Comparison of ENCODE assay signal across 14 cellular contexts in the genomic region with DNA sequence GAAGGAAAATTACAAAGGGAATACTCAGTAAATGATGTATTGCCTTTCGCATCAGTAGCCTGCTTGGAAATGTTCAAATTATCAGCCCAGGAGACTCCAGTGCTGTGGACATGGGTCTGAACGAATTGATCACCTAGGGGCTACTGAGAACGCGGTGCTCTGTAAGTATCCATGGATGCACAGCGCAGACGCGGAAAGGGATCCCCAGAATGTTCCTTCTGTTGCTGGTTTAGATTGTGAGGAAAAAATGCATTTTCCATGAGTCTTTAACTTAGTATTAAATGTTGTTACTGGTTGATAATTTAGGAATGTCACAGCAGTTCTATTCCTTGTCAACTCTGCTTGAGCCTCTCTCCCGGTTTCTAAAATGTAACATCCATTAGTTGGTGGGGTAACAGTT.
DNase-seq lines count a peak whose midpoint lies in the region; TF ChIP-seq lines count a peak whose summit lies in the region.
"Had no signal": no experiment of that assay in that cellular context is flagged by ENCODE, and none has a peak within 500 bp of the region (broad histone marks: within the 10 kb centered on the region; RNA-seq: fewer than 3 reads in every experiment).

No MANE protein-coding gene starts in this region.

- no peaks in the 10 kb centered on the region for H3K9me3 ChIP-seq in BLaER1 treated with 17β-estradiol and CSF1 and Interleukin-3, amounts not matched to agents 10 nM and 100 nM (replicated peaks in 1 of 11)
- H3K9me3 ChIP-seq in endodermal cell (ENCODE audit: control insufficient read depth, low read length): no peaks in the 10 kb centered on the region
- H3K9me3 ChIP-seq: BE2C, Caco-2, HAP-1 had no signal

- H3K36me3 Mint-ChIP-seq in brain (no peaks in the 10 kb centered on the region), endodermal cell (ENCODE audit: low read depth) (no peaks in the 10 kb centered on the region)
- H3K36me3 Mint-ChIP-seq in activated naive CD4-positive, alpha-beta T cell treated with anti-CD3 and anti-CD28 coated beads, Interleukin-2, amount 10 ng/mL, durations not matched to agents 7 days and 5 days: no peaks in the 10 kb centered on the region
- H3K36me3 Mint-ChIP-seq: CD8-positive, alpha-beta memory T cell had no signal

- in situ Hi-C loops in ACHN (cut with HindIII; ENCODE audit: low pct_ligation_motif_present, low pct_unique_long_range_greater_than_20kb, low sequenced_read_pairs): no loop called here

- no peaks in the 10 kb centered on the region for H3K36me3 ChIP-seq in BLaER1 treated with 17β-estradiol and CSF1 and Interleukin-3, amounts not matched to agents 10 nM and 100 nM
- H3K36me3 ChIP-seq in endodermal cell (ENCODE audit: control insufficient read depth, insufficient read depth, low read length): no peaks in the 10 kb centered on the region
- H3K36me3 ChIP-seq: BE2C, HAP-1 had no signal

- peak overlapping the region in 3 of 5 experiments; percentile 43 to 76 (median 44) for H3K27ac Mint-ChIP-seq in brain
- no peak overlapping the region for H3K27ac Mint-ChIP-seq in endodermal cell
- H3K27ac Mint-ChIP-seq in activated naive CD4-positive, alpha-beta T cell treated with anti-CD3 and anti-CD28 coated beads, Interleukin-2, amount 10 ng/mL, durations not matched to agents 7 days and 5 days: no peak overlapping the region
- H3K27ac Mint-ChIP-seq: CD8-positive, alpha-beta memory T cell had no signal

- H3K27ac ChIP-seq in BLaER1 treated with 17β-estradiol and CSF1 and Interleukin-3, amounts not matched to agents 10 nM and 100 nM: no peak overlapping the region
- peak overlapping the region; percentile 47 for H3K27ac ChIP-seq in endodermal cell (ENCODE audit: low read depth, low read length)

- no peak for DNase-seq in endodermal cell
- peak; percentile 71 for DNase-seq in superior temporal gyrus (ENCODE audit: extremely low spot score)
- no peak for DNase-seq in ACHN
- no peak for DNase-seq in activated naive CD4-positive, alpha-beta T cell treated with anti-CD3 and anti-CD28 coated beads, Interleukin-2, amount 10 ng/mL, durations not matched to agents 7 days and 5 days
- DNase-seq in NCI-H748 (lab: John Stamatoyannopoulos, UW; ENCODE audit: unreplicated experiment): no peak
- DNase-seq: BE2C; Caco-2; CD8-positive, alpha-beta memory T cell; DMS53; GF-D8; GOT3 had no signal

- peak overlapping the region in 1 of 11 experiments; percentile 36; a peak in 1 of 22 replicates for H3K9ac ChIP-seq in BLaER1 treated with 17β-estradiol and CSF1 and Interleukin-3, amounts not matched to agents 10 nM and 100 nM
- H3K9ac ChIP-seq in endodermal cell (ENCODE audit: extremely low read depth, low read length, poor library complexity, severe bottlenecking): no peak overlapping the region

- peaks cover 0 to 1% (median 0%) of the 10 kb centered on the region in 5 experiments for H3K9me3 Mint-ChIP-seq in brain
- no peaks in the 10 kb centered on the region for H3K9me3 Mint-ChIP-seq in endodermal cell
- no peaks in the 10 kb centered on the region for H3K9me3 Mint-ChIP-seq in activated naive CD4-positive, alpha-beta T cell treated with anti-CD3 and anti-CD28 coated beads, Interleukin-2, amount 10 ng/mL, durations not matched to agents 7 days and 5 days
- H3K9me3 Mint-ChIP-seq: CD8-positive, alpha-beta memory T cell had no signal

- peaks cover 94% of the 10 kb centered on the region for H3K4me1 Mint-ChIP-seq in brain
- no peaks in the 10 kb centered on the region for H3K4me1 Mint-ChIP-seq in endodermal cell
- no peaks in the 10 kb centered on the region for H3K4me1 Mint-ChIP-seq in activated naive CD4-positive, alpha-beta T cell treated with anti-CD3 and anti-CD28 coated beads, Interleukin-2, amount 10 ng/mL, durations not matched to agents 7 days and 5 days

- peak overlapping the region; percentile 45 to 84 (median 75) for H3K4me2 ChIP-seq in BLaER1 treated with 17β-estradiol and CSF1 and Interleukin-3, amounts not matched to agents 10 nM and 100 nM

- H3K27me3 Mint-ChIP-seq in brain (peaks cover 34% of the 10 kb centered on the region), endodermal cell (ENCODE audit: insufficient read depth) (peaks cover 6% of the 10 kb centered on the region)
- peaks cover 50% of the 10 kb centered on the region for H3K27me3 Mint-ChIP-seq in activated naive CD4-positive, alpha-beta T cell treated with anti-CD3 and anti-CD28 coated beads, Interleukin-2, amount 10 ng/mL, durations not matched to agents 7 days and 5 days

- CTCF ChIA-PET in activated naive CD4-positive, alpha-beta T cell treated with anti-CD3 and anti-CD28 coated beads, Interleukin-2, amount 10 ng/mL, durations not matched to agents 7 days and 5 days (lab: Charles Lee): interaction anchor here (0.7 to 1.5 kb wide), 3 partner anchors 12 to 75 kb away, joined by 4 read pairs; no protein-coding TSS in a partner anchor

- H3K4me3 ChIP-seq in BLaER1 treated with 17β-estradiol and CSF1 and Interleukin-3, amounts not matched to agents 10 nM and 100 nM: no peak overlapping the region
- no peak overlapping the region for H3K4me3 ChIP-seq in endodermal cell (ENCODE audit: low read length)
- H3K4me3 ChIP-seq: HAP-1 had no signal

- peaks cover 45 to 59% (median 54%) of the 10 kb centered on the region in 10 experiments for H3K4me1 ChIP-seq in BLaER1 treated with 17β-estradiol and CSF1 and Interleukin-3, amounts not matched to agents 10 nM and 100 nM
- H3K4me1 ChIP-seq in endodermal cell (ENCODE audit: control insufficient read depth, insufficient read depth, low read length): no peaks in the 10 kb centered on the region
- H3K4me1 ChIP-seq: BE2C, Caco-2, HAP-1 had no signal

- H4K20me1 ChIP-seq in BLaER1 treated with 17β-estradiol and CSF1 and Interleukin-3, amounts not matched to agents 10 nM and 100 nM: peaks cover 0 to 8% (median 0%) of the 10 kb centered on the region in 11 experiments; a peak in 4 of 22 replicates

- TF ChIP-seq CTCF in brain (conservative IDR thresholded peaks at IDR 0.05) (no peak), endodermal cell (conservative IDR thresholded peaks at IDR 0.05) (no peak)

- WGBS in endodermal cell (ENCODE audit: insufficient coverage in 1 of 2, insufficient read length in 1 of 2), 2 experiments: 91 to 92% methylated on average over 4 to 8 of the region's 8 CpGs

- H3K4me3 Mint-ChIP-seq in brain (peak overlapping the region in 1 of 5 experiments; percentile 64), endodermal cell (no peak overlapping the region)
- H3K4me3 Mint-ChIP-seq in activated naive CD4-positive, alpha-beta T cell treated with anti-CD3 and anti-CD28 coated beads, Interleukin-2, amount 10 ng/mL, durations not matched to agents 7 days and 5 days: no peak overlapping the region
- H3K4me3 Mint-ChIP-seq: CD8-positive, alpha-beta memory T cell had no signal

- H3K27me3 ChIP-seq in BLaER1 treated with 17β-estradiol and CSF1 and Interleukin-3, amounts not matched to agents 10 nM and 100 nM: no peaks in the 10 kb centered on the region; a peak in 1 of 22 replicates
- H3K27me3 ChIP-seq in endodermal cell (ENCODE audit: control insufficient read depth, insufficient read depth, low read length, poor library complexity, severe bottlenecking): no peaks in the 10 kb centered on the region
- H3K27me3 ChIP-seq: BE2C had no signal

Comparison
In these comparisons a context has a peak if more than half of its experiments do, and no peak if none do; other contexts are left out.
1. H3K27ac Mint-ChIP-seq: peak in brain (3 of 5); none in endodermal cell (single experiment) and activated naive CD4-positive, alpha-beta T cell treated with anti-CD3 and anti-CD28 coated beads, Interleukin-2, amount 10 ng/mL, durations not matched to agents 7 days and 5 days (single experiment).